Comparison of ENCODE assay signal across 1 cellular context in the genomic region with DNA sequence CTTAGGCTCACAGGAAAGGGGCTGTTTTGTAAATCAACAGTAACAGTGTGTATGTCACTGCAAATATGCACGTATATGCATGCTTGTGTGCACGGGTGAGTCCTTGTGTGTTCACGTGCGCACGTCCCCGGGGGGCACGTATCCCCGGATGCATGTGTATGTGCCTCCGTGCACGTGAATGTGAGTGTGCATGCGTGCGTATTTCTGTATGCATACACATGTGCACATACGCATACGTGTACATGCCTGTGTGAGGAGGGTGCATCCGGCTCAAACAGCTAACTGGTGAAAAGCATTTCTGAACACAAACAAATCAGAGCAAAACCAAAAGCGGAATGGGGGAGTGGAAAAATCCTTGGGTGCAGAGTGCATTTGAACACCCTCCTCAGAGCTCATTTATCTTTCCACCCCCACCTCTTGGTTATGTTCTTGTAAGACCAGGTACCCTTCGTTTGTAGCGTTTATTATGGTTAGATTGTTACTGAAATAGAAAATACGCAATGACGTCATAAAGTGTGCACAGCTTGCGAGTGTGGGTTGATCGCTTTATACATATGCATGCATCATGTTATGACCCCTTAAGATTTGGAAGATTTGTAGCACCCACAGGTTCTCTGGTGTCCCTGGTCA.
TF ChIP-seq lines count a peak whose summit lies in the region.

No MANE protein-coding gene starts in this region.

TF ChIP-seq in GM12878, 131 proteins besides CTCF, POLR2A, EP300 and RAD21 (continued from another document):
- TF ChIP-seq, protein P1, sequence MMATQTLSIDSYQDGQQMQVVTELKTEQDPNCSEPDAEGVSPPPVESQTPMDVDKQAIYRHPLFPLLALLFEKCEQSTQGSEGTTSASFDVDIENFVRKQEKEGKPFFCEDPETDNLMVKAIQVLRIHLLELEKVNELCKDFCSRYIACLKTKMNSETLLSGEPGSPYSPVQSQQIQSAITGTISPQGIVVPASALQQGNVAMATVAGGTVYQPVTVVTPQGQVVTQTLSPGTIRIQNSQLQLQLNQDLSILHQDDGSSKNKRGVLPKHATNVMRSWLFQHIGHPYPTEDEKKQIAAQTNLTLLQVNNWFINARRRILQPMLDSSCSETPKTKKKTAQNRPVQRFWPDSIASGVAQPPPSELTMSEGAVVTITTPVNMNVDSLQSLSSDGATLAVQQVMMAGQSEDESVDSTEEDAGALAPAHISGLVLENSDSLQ (IDR thresholded peaks at IDR 0.05) = peak; percentile 67
- TF ChIP-seq CHD2 (IDR thresholded peaks at IDR 0.05; ENCODE audit: borderline replicate concordance, low read depth, low read length) = 0 out of 2 replicates have a peak, but pooled peaks have one; percentile 37
- no peak for TF ChIP-seq CEBPZ (IDR thresholded peaks at IDR 0.05; ENCODE audit: low read depth, low read length)
- 0 out of 2 replicates have a peak, but pooled peaks have one; percentile 62 for TF ChIP-seq GATAD2B (conservative IDR thresholded peaks at IDR 0.05; ENCODE audit: low read depth)
TF ChIP-seq in GM12878: peak in this region for 34.
